16 cellular contexts compared by ENCODE assay signal in genomic region chr14:77554207-77554606, GRCh38. TPM values are rescaled to one million over a fixed set of nuclear protein-coding genes. Genes with fewer than 3 reads are reported as not detected.
DNase-seq lines count a peak whose midpoint lies in the region; ATAC-seq, FAIRE-seq and TF ChIP-seq lines count a peak whose summit lies in the region.
"Had no signal": no experiment of that assay in that cellular context is flagged by ENCODE, and none has a peak within 500 bp of the region (broad histone marks: within the 10 kb centered on the region; RNA-seq: fewer than 3 reads in every experiment).

No MANE protein-coding gene starts in this region.

- H3K4me3 ChIP-seq in left lung = no peak overlapping the region
- H3K4me3 ChIP-seq: vagina had no signal

- H3K27ac ChIP-seq in left lung = peak overlapping the region in 1 of 2 donors; percentile 64
- H3K27ac ChIP-seq: vagina had no signal

- H3K9me3 ChIP-seq in left lung = no peaks in the 10 kb centered on the region
- H3K9me3 ChIP-seq: vagina had no signal

- intact Hi-C loops in left lung (cut with DNase I) (no loop called here), sciatic nerve (cut with DNase I) (no loop called here)

- no peak for TF ChIP-seq CTCF in left lung (IDR thresholded peaks at IDR 0.05)

- DNase-seq in GM18507 (ENCODE audit: extremely low spot score, insufficient read length, low read depth) = no peak
- DNase-seq in left lung = no peak
- DNase-seq in NCI-H748 treated with DMSO at 0.1 percent for 48 hours (lab: John Stamatoyannopoulos, UW) = no peak
- no peak for DNase-seq in NCI-H2107 (lab: John Stamatoyannopoulos, UW)
- DNase-seq in sciatic nerve (ENCODE audit: low spot score) = no peak
- DNase-seq in NCI-H1694 (lab: John Stamatoyannopoulos, UW) = no peak
- DNase-seq: EL; H9; SHP77 treated with DMSO at 0.1 percent for 48 hours; stimulated activated CD4-positive, alpha-beta T cell treated with anti-CD3 and anti-CD28 coated beads, Interleukin-12 subunit alpha, Interleukin-12 subunit beta, amount 100 ng/mL, for 4 hours had no signal

- no peaks in the 10 kb centered on the region for H3K27me3 ChIP-seq in left lung
- H3K27me3 ChIP-seq: vagina had no signal

- peak; percentile 86 for FAIRE-seq in GM18507 (lab: Jason Lieb, UNC)

- peaks cover 0 to 19% of the 10 kb centered on the region in 2 donors for H3K4me1 ChIP-seq in left lung
- H3K4me1 ChIP-seq: vagina had no signal

- ATAC-seq in GM21390 (IDR thresholded peaks at IDR 0.05; ENCODE audit: unreplicated experiment) (peak; percentile 73), HG03565 (IDR thresholded peaks at IDR 0.05; ENCODE audit: unreplicated experiment) (peak; percentile 47), left lung (peak; percentile 17), sciatic nerve (no peak)
- ATAC-seq: left lobe of liver had no signal

- peaks cover 0 to 86% of the 10 kb centered on the region in 2 donors for H3K36me3 ChIP-seq in left lung

RNA-seq across cellular contexts. Expression of gene ISM2, which starts 55.6 kb away (rescaled TPM):
- not detected for total RNA-seq in left lung
- 0.31 TPM for total RNA-seq in sciatic nerve
- total RNA-seq: endothelial cell of umbilical vein, left lobe of liver, MCF 10A had no signal
